ENCODE assay signal across 28 cellular contexts in genomic region chr3:107283948-107284347, GRCh38.
DNase-seq lines count a peak whose midpoint lies in the region; ATAC-seq, FAIRE-seq and TF ChIP-seq lines count a peak whose summit lies in the region.
"Had no signal": no experiment of that assay in that cellular context is flagged by ENCODE, and none has a peak within 500 bp of the region (broad histone marks: within the 10 kb centered on the region; RNA-seq: fewer than 3 reads in every experiment).

No MANE protein-coding gene starts in this region.

- no peaks in the 10 kb centered on the region for H4K20me1 ChIP-seq in mammary epithelial cell (ENCODE audit: insufficient read depth, low read length)
- no peaks in the 10 kb centered on the region for H4K20me1 ChIP-seq in H9 (ENCODE audit: control insufficient read depth, insufficient read depth, insufficient read length)
- H4K20me1 ChIP-seq: BLaER1 had no signal

- no TSS peak for BruUV-seq in mammary epithelial cell (replicated peaks; lab: Mats Ljungman, UMichigan)

- H3K27me3 Mint-ChIP-seq in H9 (ENCODE audit: low read depth) = peaks cover 5% of the 10 kb centered on the region; the same call in 1 of the 2 replicates

- H3K4ac ChIP-seq in H9 (ENCODE audit: low read depth, low read length) = no peak overlapping the region

- ATAC-seq in left ventricle myocardium superior = peak; percentile 85
- ATAC-seq: sciatic nerve had no signal

- H3K4me3 ChIP-seq in cardiac muscle cell (no peak overlapping the region), mammary epithelial cell (replicated peaks in 1 of 3; ENCODE audit: insufficient read depth in 1 of 3, low read depth in 2 of 3, low read length in 3 of 3) (no peak overlapping the region)
- H3K4me3 ChIP-seq: BLaER1, dorsolateral prefrontal cortex, prostate gland, SJSA1 had no signal

- H2BK15ac ChIP-seq in H9 (ENCODE audit: low read depth, low read length) = no peak overlapping the region

- no peak overlapping the region for H3K14ac ChIP-seq in H9 (ENCODE audit: insufficient read depth, low read length)

- H3K23ac ChIP-seq in H9 (ENCODE audit: insufficient read length, low read depth, low read length) = no peak overlapping the region

- H3K4me1 Mint-ChIP-seq in H9 = peaks cover 35 to 37% of the 10 kb centered on the region in 2 experiments

- peaks cover 59% of the 10 kb centered on the region for H3K27me3 ChIP-seq in cardiac muscle cell
- no peaks in the 10 kb centered on the region for H3K27me3 ChIP-seq in mammary epithelial cell (ENCODE audit: insufficient read depth, low read length)
- H3K27me3 ChIP-seq in H9 (ENCODE audit: insufficient read depth, low read length) = no peaks in the 10 kb centered on the region; the same call in 1 of the 2 replicates
- H3K27me3 ChIP-seq: BLaER1, dorsolateral prefrontal cortex, SJSA1 had no signal

- TF ChIP-seq CTCF in cardiac muscle cell (IDR thresholded peaks at IDR 0.05; ENCODE audit: low read depth, low read length) (no peak), mammary epithelial cell (conservative IDR thresholded peaks at IDR 0.05 in 1 of 2, IDR thresholded peaks at IDR 0.05 in 1 of 2; ENCODE audit: extremely low read depth in 1 of 2, insufficient read depth in 1 of 2, low read depth in 1 of 2, low read length in 2 of 2) (no peak), H9 (conservative IDR thresholded peaks at IDR 0.05) (no peak)

- H3K4me2 ChIP-seq in mammary epithelial cell (ENCODE audit: insufficient read depth, low read depth, low read length) (no peak overlapping the region), H9 (ENCODE audit: insufficient read depth, insufficient read length, low read length) (no peak overlapping the region)
- H3K4me2 ChIP-seq: BLaER1 had no signal

- H3K27ac ChIP-seq in cardiac muscle cell (no peak overlapping the region), mammary epithelial cell (ENCODE audit: insufficient read depth, low read depth, low read length) (no peak overlapping the region), H9 (ENCODE audit: insufficient read length, low read depth, low read length) (no peak overlapping the region)
- H3K27ac ChIP-seq: BLaER1, prostate gland, VCaP had no signal

- dilution Hi-C loops in mammary epithelial cell (cut with HindIII; ENCODE audit: low sequenced_read_pairs) = no loop called here

- CTCF ChIA-PET in mammary epithelial cell (lab: Charles Lee; ENCODE audit: low non-redundant PET) = no interaction called here

- peaks cover 6% of the 10 kb centered on the region in 3 experiments; a peak in 5 of 7 replicates for H3K36me3 Mint-ChIP-seq in H9 (ENCODE audit: insufficient read depth in 1 of 3, low read depth in 3 of 3)
- H3K36me3 Mint-ChIP-seq: type B pancreatic cell had no signal

- H2BK20ac ChIP-seq in H9 (ENCODE audit: low read depth, low read length, poor library complexity, severe bottlenecking) = no peak overlapping the region

- H4K5ac ChIP-seq in H9 (ENCODE audit: insufficient read length, low read depth, low read length) = no peak overlapping the region

- H3K9ac ChIP-seq in mammary epithelial cell (ENCODE audit: insufficient read depth, low read length) (no peak overlapping the region), H9 (ENCODE audit: extremely low read depth, insufficient read length, low read length) (no peak overlapping the region)
- H3K9ac ChIP-seq: BLaER1 had no signal

- no peaks in the 10 kb centered on the region for H3K79me1 ChIP-seq in H9 (ENCODE audit: insufficient read depth, low read depth, low read length, poor library complexity, severe bottlenecking)

- peak; percentile 67 for FAIRE-seq in urothelium cell line (lab: Jason Lieb, UNC)
- FAIRE-seq: GM12891 had no signal

- H2AFZ ChIP-seq in mammary epithelial cell (ENCODE audit: low read depth, low read length) (peak overlapping the region; percentile 8), H9 (ENCODE audit: low read length) (no peak overlapping the region)

- intact Hi-C loops in cardiac septum (cut with DNase I) = no loop called here
- intact Hi-C loops in mammary epithelial cell (cut with micrococcal nuclease) = no loop called here
- intact Hi-C loops in left ventricle myocardium superior (cut with micrococcal nuclease) = no loop called here

- no peaks in the 10 kb centered on the region for H3K9me3 ChIP-seq in cardiac muscle cell (ENCODE audit: low read depth)
- no peaks in the 10 kb centered on the region for H3K9me3 ChIP-seq in mammary epithelial cell (replicated peaks; ENCODE audit: insufficient read depth, low read length)
- no peaks in the 10 kb centered on the region for H3K9me3 ChIP-seq in H9 (ENCODE audit: control insufficient read depth, low read depth, low read length)
- H3K9me3 ChIP-seq: BLaER1, prostate gland, SJSA1 had no signal

- no peak overlapping the region for H4K91ac ChIP-seq in H9 (ENCODE audit: insufficient read length, low read depth, low read length)

- H2BK5ac ChIP-seq in H9 (ENCODE audit: insufficient read length, low read length) = no peak overlapping the region

- H3K23me2 ChIP-seq in H9 (ENCODE audit: insufficient read length, low read depth, low read length, poor library complexity, severe bottlenecking) = no peaks in the 10 kb centered on the region

- H3K9me3 Mint-ChIP-seq in H9 = peaks cover 7 to 10% of the 10 kb centered on the region in 2 experiments
- H3K9me3 Mint-ChIP-seq: activated T-helper 2 cell treated with anti-CD3 and anti-CD28 coated beads, Interferon-gamma antibody, Interleukin-2, Interleukin-4, amounts not matched to agents 10 μg/mL and 5 μg/mL and 100 μg/mL, durations not matched to agents 14 hours and 24 hours and 36 hours; type B pancreatic cell had no signal

- H2AK5ac ChIP-seq in H9 (ENCODE audit: insufficient read length, low read length) = no peak overlapping the region

- H3K79me2 ChIP-seq in mammary epithelial cell (ENCODE audit: insufficient read depth, low read length) = no peaks in the 10 kb centered on the region
- H3K79me2 ChIP-seq in H9 (ENCODE audit: insufficient read depth, low read length) = no peaks in the 10 kb centered on the region

- 100% methylated on average over 3 of the region's 3 CpGs for WGBS in mammary epithelial cell (ENCODE audit: low coverage, missing lambda C conversion rate)
- no CpG with 5 or more reads among the region's 3 CpGs for WGBS in H9 (ENCODE audit: extremely low coverage, insufficient read length, low lambda C conversion rate)

- no peak overlapping the region for H2BK120ac ChIP-seq in H9 (ENCODE audit: low read depth, low read length, poor library complexity, severe bottlenecking)

- H3K4me3 Mint-ChIP-seq in H9 = no peak overlapping the region; a peak in 2 of 5 replicates
- H3K4me3 Mint-ChIP-seq: IgD-negative memory B cell, mesothelial cell of epicardium, type B pancreatic cell had no signal

- H3K27ac Mint-ChIP-seq in H9 = peak overlapping the region in 1 of 3 experiments; percentile 20; a peak in 1 of 7 replicates
- H3K27ac Mint-ChIP-seq: activated T-helper 2 cell treated with anti-CD3 and anti-CD28 coated beads, Interferon-gamma antibody, Interleukin-2, Interleukin-4, amounts not matched to agents 10 μg/mL and 5 μg/mL and 100 μg/mL, durations not matched to agents 14 hours and 24 hours and 36 hours; IgD-negative memory B cell; mesothelial cell of epicardium; type B pancreatic cell had no signal

- H3K18ac ChIP-seq in H9 (ENCODE audit: insufficient read length, low read depth, low read length) = no peak overlapping the region

- H3K56ac ChIP-seq in H9 (ENCODE audit: insufficient read length, low read depth, low read length) = no peak overlapping the region

- no peak overlapping the region for H2BK12ac ChIP-seq in H9 (ENCODE audit: insufficient read length, low read depth, low read length)

- DNase-seq in cardiac muscle cell (ENCODE audit: low read depth in 1 of 2, low spot score in 1 of 2) (peak; percentile 41 to 88), cardiac septum (ENCODE audit: low spot score) (no peak), mammary epithelial cell (no peak), left ventricle myocardium superior (no peak), urothelium cell line (ENCODE audit: low spot score) (no peak), H9 (no peak)
- DNase-seq in activated T-cell treated with anti-CD3 and anti-CD28 coated beads, Interleukin-2, amount 50 U/mL, for 1 hour = no peak
- no peak for DNase-seq in stimulated activated CD8-positive, alpha-beta memory T cell treated with anti-CD3 and anti-CD28 coated beads, Interleukin-4, amount 100 ng/mL, for 48 hours
- DNase-seq: activated CD4-positive, alpha-beta T cell treated with anti-CD3 and anti-CD28 coated beads for 4 hours; activated naive CD4-positive, alpha-beta T cell treated with anti-CD3 and anti-CD28 coated beads, Interleukin-2, amount 50 U/mL, for 16 hours; amniotic stem cell; dorsolateral prefrontal cortex; glutamatergic neuron; NCI-H2107; NCI-H345; NCI-H69; stimulated activated CD4-positive, alpha-beta T cell treated with anti-CD3 and anti-CD28 coated beads, Interleukin-4, amount 100 ng/mL, for 24 hours; T1000 had no signal

- no peak overlapping the region for H3T11ph ChIP-seq in H9 (ENCODE audit: low read length)

- no peak overlapping the region for H4K8ac ChIP-seq in H9 (replicated peaks; ENCODE audit: insufficient read length, low read depth, low read length)

- H3K4me1 ChIP-seq in cardiac muscle cell (ENCODE audit: low read depth) (peaks cover 21% of the 10 kb centered on the region), mammary epithelial cell (ENCODE audit: insufficient read depth, low read length) (no peaks in the 10 kb centered on the region), H9 (ENCODE audit: insufficient read depth, low read length) (peaks cover 10% of the 10 kb centered on the region)
- H3K4me1 ChIP-seq: BLaER1, prostate gland had no signal

- in situ Hi-C loops in mammary epithelial cell (cut with MboI; ENCODE audit: low sequenced_read_pairs in 2 of 2) = no loop called here

- no peaks in the 10 kb centered on the region for H3K36me3 ChIP-seq in cardiac muscle cell
- H3K36me3 ChIP-seq in mammary epithelial cell (ENCODE audit: insufficient read depth, low read length) = no peaks in the 10 kb centered on the region
- H3K36me3 ChIP-seq: BLaER1, prostate gland, SJSA1 had no signal

Comparison
In these comparisons a context has a peak if more than half of its experiments do, and no peak if none do; other contexts are left out.
1. DNase-seq: peak in cardiac muscle cell (2 of 2); none in cardiac septum (single experiment), mammary epithelial cell (single experiment), left ventricle myocardium superior (single experiment), urothelium cell line (single experiment), H9 (single experiment), activated T-cell treated with anti-CD3 and anti-CD28 coated beads, Interleukin-2, amount 50 U/mL, for 1 hour (single experiment) and stimulated activated CD8-positive, alpha-beta memory T cell treated with anti-CD3 and anti-CD28 coated beads, Interleukin-4, amount 100 ng/mL, for 48 hours (single experiment).